ENCODE assay signal across 12 cellular contexts in genomic region chr13:46170687-46171086, GRCh38. TPM values are rescaled to one million over a fixed set of nuclear protein-coding genes. Genes with fewer than 3 reads are reported as not detected.
DNase-seq lines count a peak whose midpoint lies in the region; ATAC-seq and TF ChIP-seq lines count a peak whose summit lies in the region.
"Had no signal": no experiment of that assay in that cellular context is flagged by ENCODE, and none has a peak within 500 bp of the region (broad histone marks: within the 10 kb centered on the region; RNA-seq: fewer than 3 reads in every experiment).

No MANE protein-coding gene starts in this region.

- ATAC-seq in activated naive CD8-positive, alpha-beta T cell treated with anti-CD3 and anti-CD28 coated beads, Interleukin-2, amount 10 ng/mL, durations not matched to agents 7 days and 5 days (ENCODE audit: low read depth) = peak; percentile 14
- ATAC-seq in naive thymus-derived CD8-positive, alpha-beta T cell = peak; percentile 36 to 42

- TF ChIP-seq CTCF in MM.1S (IDR thresholded peaks at IDR 0.05; ENCODE audit: low read length) (no peak), osteocyte (IDR thresholded peaks at IDR 0.05) (no peak), vagina (IDR thresholded peaks at IDR 0.05) (no peak)

- POLR2A ChIA-PET in activated naive CD8-positive, alpha-beta T cell treated with anti-CD3 and anti-CD28 coated beads, Interleukin-2, amount 10 ng/mL, durations not matched to agents 7 days and 5 days (lab: Charles Lee) = interaction anchor here (1.3 to 9.1 kb wide), 7 partner anchors 9 to 125 kb away, joined by 4 to 134 read pairs (median 5); partner anchors contain the start of gene LCP1
- POLR2A ChIA-PET in naive thymus-derived CD8-positive, alpha-beta T cell (lab: Charles Lee) = interaction anchor here (1.0 to 11.0 kb wide), 6 partner anchors 8 to 150 kb away, joined by 3 to 142 read pairs (median 14); partner anchors contain the start of gene LCP1

- DNase-seq in GF-D8 (lab: John Stamatoyannopoulos, UW) (peak; percentile 90), MM.1S (no peak), osteocyte (ENCODE audit: extremely low spot score, unreplicated experiment) (no peak), vagina (ENCODE audit: extremely low spot score in 2 of 2) (no peak), DMS79 treated with DMSO at 0.1 percent for 48 hours (lab: John Stamatoyannopoulos, UW) (no peak)
- no peak for DNase-seq in activated naive CD8-positive, alpha-beta T cell treated with anti-CD3 and anti-CD28 coated beads, Interleukin-2, amount 10 ng/mL, durations not matched to agents 7 days and 5 days
- DNase-seq in naive thymus-derived CD8-positive, alpha-beta T cell = peak in 8 of 10 donors; percentile 29 to 67 (median 44)
- DNase-seq in stimulated activated CD4-positive, alpha-beta T cell treated with anti-CD3 and anti-CD28 coated beads, Interleukin-4, amount 100 ng/mL, for 1 hour = no peak
- DNase-seq: MG63, retina, SK-N-SH had no signal

- peaks cover 49% of the 10 kb centered on the region for H3K36me3 Mint-ChIP-seq in activated naive CD8-positive, alpha-beta T cell treated with anti-CD3 and anti-CD28 coated beads, Interleukin-2, amount 10 ng/mL, durations not matched to agents 7 days and 5 days
- peaks cover 0 to 51% (median 0%) of the 10 kb centered on the region in 3 donors for H3K36me3 Mint-ChIP-seq in naive thymus-derived CD8-positive, alpha-beta T cell
- H3K36me3 Mint-ChIP-seq in osteocyte (ENCODE audit: unreplicated experiment) = no peaks in the 10 kb centered on the region

- no peak overlapping the region for H3K4me3 ChIP-seq in MM.1S (ENCODE audit: low read length)
- no peak overlapping the region for H3K4me3 ChIP-seq in vagina
- H3K4me3 ChIP-seq: MG63 had no signal

- no peak overlapping the region for H3K27ac ChIP-seq in MM.1S (ENCODE audit: low read length)
- H3K27ac ChIP-seq in vagina = no peak overlapping the region

- peak overlapping the region; percentile 84 for H3K4me3 Mint-ChIP-seq in activated naive CD8-positive, alpha-beta T cell treated with anti-CD3 and anti-CD28 coated beads, Interleukin-2, amount 10 ng/mL, durations not matched to agents 7 days and 5 days
- H3K4me3 Mint-ChIP-seq in naive thymus-derived CD8-positive, alpha-beta T cell = peak overlapping the region; percentile 59 to 96 (median 78)
- H3K4me3 Mint-ChIP-seq in osteocyte (ENCODE audit: unreplicated experiment) = no peak overlapping the region

- H3K36me3 ChIP-seq in MM.1S (replicated peaks; ENCODE audit: insufficient read depth, low read length) = no peaks in the 10 kb centered on the region
- H3K36me3 ChIP-seq in vagina = no peaks in the 10 kb centered on the region
- H3K36me3 ChIP-seq: MG63 had no signal

- no peaks in the 10 kb centered on the region for H3K9me3 Mint-ChIP-seq in activated naive CD8-positive, alpha-beta T cell treated with anti-CD3 and anti-CD28 coated beads, Interleukin-2, amount 10 ng/mL, durations not matched to agents 7 days and 5 days
- no peaks in the 10 kb centered on the region for H3K9me3 Mint-ChIP-seq in naive thymus-derived CD8-positive, alpha-beta T cell
- H3K9me3 Mint-ChIP-seq in osteocyte (ENCODE audit: unreplicated experiment) = no peaks in the 10 kb centered on the region

- no peaks in the 10 kb centered on the region for H3K27me3 ChIP-seq in MM.1S (replicated peaks; ENCODE audit: insufficient read depth, low read length)
- H3K27me3 ChIP-seq in vagina = no peaks in the 10 kb centered on the region
- H3K27me3 ChIP-seq: MG63 had no signal

- no peak overlapping the region for H3K9ac ChIP-seq in MM.1S (ENCODE audit: low read length)
- H3K9ac ChIP-seq: SK-N-SH had no signal

- peaks cover 94% of the 10 kb centered on the region for H4K20me1 ChIP-seq in MM.1S (ENCODE audit: insufficient read depth, low read length)

- TF ChIP-seq POLR2A in vagina (IDR thresholded peaks at IDR 0.05) = no peak

- H3K27me3 Mint-ChIP-seq in activated naive CD8-positive, alpha-beta T cell treated with anti-CD3 and anti-CD28 coated beads, Interleukin-2, amount 10 ng/mL, durations not matched to agents 7 days and 5 days = no peaks in the 10 kb centered on the region
- no peaks in the 10 kb centered on the region for H3K27me3 Mint-ChIP-seq in naive thymus-derived CD8-positive, alpha-beta T cell
- peaks cover 11% of the 10 kb centered on the region for H3K27me3 Mint-ChIP-seq in osteocyte (ENCODE audit: unreplicated experiment)

- peak overlapping the region; percentile 37; the same call in 1 of the 2 replicates for H3K4me2 ChIP-seq in MM.1S (ENCODE audit: low read depth, low read length)
- H3K4me2 ChIP-seq: SK-N-SH had no signal

- no peak overlapping the region for H2AFZ ChIP-seq in MM.1S (ENCODE audit: low read length)

- intact Hi-C loops in vagina (cut with DNase I) = no loop called here

- no peaks in the 10 kb centered on the region for H3K9me2 ChIP-seq in MM.1S (replicated peaks; ENCODE audit: insufficient read depth, low read length)
- H3K9me2 ChIP-seq: SK-N-SH had no signal

- no peaks in the 10 kb centered on the region for H3K9me3 ChIP-seq in MM.1S (replicated peaks; ENCODE audit: insufficient read depth, low read length)
- H3K9me3 ChIP-seq in vagina = no peaks in the 10 kb centered on the region
- H3K9me3 ChIP-seq: MG63, SK-N-SH had no signal

- peaks cover 86% of the 10 kb centered on the region for H3K4me1 ChIP-seq in MM.1S (ENCODE audit: low read length)
- H3K4me1 ChIP-seq in vagina = peaks cover 11% of the 10 kb centered on the region

- peaks cover 39% of the 10 kb centered on the region for H3F3A ChIP-seq in MM.1S (ENCODE audit: insufficient read depth, low read length)

- peaks cover 100% of the 10 kb centered on the region for H3K79me2 ChIP-seq in MM.1S (ENCODE audit: low read length)

- peaks cover 87% of the 10 kb centered on the region for H3K4me1 Mint-ChIP-seq in activated naive CD8-positive, alpha-beta T cell treated with anti-CD3 and anti-CD28 coated beads, Interleukin-2, amount 10 ng/mL, durations not matched to agents 7 days and 5 days
- H3K4me1 Mint-ChIP-seq in naive thymus-derived CD8-positive, alpha-beta T cell = peaks cover 63 to 99% (median 96%) of the 10 kb centered on the region in 4 donors
- H3K4me1 Mint-ChIP-seq in osteocyte (ENCODE audit: unreplicated experiment) = peaks cover 8% of the 10 kb centered on the region

- H3K27ac Mint-ChIP-seq in activated naive CD8-positive, alpha-beta T cell treated with anti-CD3 and anti-CD28 coated beads, Interleukin-2, amount 10 ng/mL, durations not matched to agents 7 days and 5 days = peak overlapping the region; percentile 83
- H3K27ac Mint-ChIP-seq in naive thymus-derived CD8-positive, alpha-beta T cell = peak overlapping the region; percentile 89 to 99 (median 96)
- H3K27ac Mint-ChIP-seq in osteocyte (ENCODE audit: unreplicated experiment) = no peak overlapping the region

RNA-seq across cellular contexts. Expression of gene LCP1, which starts 11.3 kb away (rescaled TPM):
- 1,000 to 10,000 TPM in 1 of 2 experiments, 100 to 1,000 TPM in 1; 965 to 1,009 TPM for total RNA-seq in activated naive CD8-positive, alpha-beta T cell treated with anti-CD3 and anti-CD28 coated beads, Interleukin-2, amount 10 ng/mL, durations not matched to agents 7 days and 5 days
- 100 to 1,000 TPM; 391 to 409 TPM for total RNA-seq in naive thymus-derived CD8-positive, alpha-beta T cell
- 1,000 to 10,000 TPM in 1 of 3 donors, 100 to 1,000 TPM in 2; 834 to 1,034 (median 852) TPM for polyA plus RNA-seq in naive thymus-derived CD8-positive, alpha-beta T cell
- total RNA-seq in osteocyte (0.08 TPM in 1 of 2 replicates, not detected in the other), vagina (30.9 TPM)

RNA-seq across cellular contexts. Expression of gene LRRC63, which starts 41.0 kb away (rescaled TPM):
- 1 to 10 TPM; 1.5 to 1.6 TPM for total RNA-seq in activated naive CD8-positive, alpha-beta T cell treated with anti-CD3 and anti-CD28 coated beads, Interleukin-2, amount 10 ng/mL, durations not matched to agents 7 days and 5 days
- total RNA-seq in naive thymus-derived CD8-positive, alpha-beta T cell = under 1 TPM; 0.52 to 0.62 TPM
- polyA plus RNA-seq in naive thymus-derived CD8-positive, alpha-beta T cell = under 1 TPM in 2 of 3 donors, not detected in 1; 0.22 to 0.23 TPM
- total RNA-seq in osteocyte (not detected in 2 replicates), vagina (0.49 TPM)
- total RNA-seq: astrocyte had no signal

Comparison
In these comparisons a context has a peak if more than half of its experiments do, and no peak if none do; other contexts are left out.
1. DNase-seq: peak in GF-D8 (single experiment) and naive thymus-derived CD8-positive, alpha-beta T cell (8 of 10); none in MM.1S (single experiment), activated naive CD8-positive, alpha-beta T cell treated with anti-CD3 and anti-CD28 coated beads, Interleukin-2, amount 10 ng/mL, durations not matched to agents 7 days and 5 days (single experiment), osteocyte (single experiment), stimulated activated CD4-positive, alpha-beta T cell treated with anti-CD3 and anti-CD28 coated beads, Interleukin-4, amount 100 ng/mL, for 1 hour (single experiment), vagina (0 of 2) and DMS79 treated with DMSO at 0.1 percent for 48 hours (single experiment).
2. RNA of gene LCP1, which starts 11.3 kb away (total RNA-seq): 965 to 1,009 TPM in activated naive CD8-positive, alpha-beta T cell treated with anti-CD3 and anti-CD28 coated beads, Interleukin-2, amount 10 ng/mL, durations not matched to agents 7 days and 5 days, 391 to 409 TPM in naive thymus-derived CD8-positive, alpha-beta T cell and 30.9 TPM in vagina (single experiment); 0.08 TPM in osteocyte; every median in the first group is over 10 times any median in the second.